Comparison of ENCODE assay signal across 13 cellular contexts in genomic region chr20:49690899-49691620, GRCh38. TPM values are rescaled to one million over a fixed set of nuclear protein-coding genes. Genes with fewer than 3 reads are reported as not detected.
DNase-seq lines count a peak whose midpoint lies in the region; ATAC-seq, FAIRE-seq and TF ChIP-seq lines count a peak whose summit lies in the region.
"Had no signal": no experiment of that assay in that cellular context is flagged by ENCODE, and none has a peak within 500 bp of the region (broad histone marks: within the 10 kb centered on the region; RNA-seq: fewer than 3 reads in every experiment).

No MANE protein-coding gene starts in this region.

- ATAC-seq in T-helper 17 cell = no peak
- peak; percentile 46 for ATAC-seq in foreskin keratinocyte
- no peak for ATAC-seq in GM18858 (IDR thresholded peaks at IDR 0.05; ENCODE audit: unreplicated experiment)
- ATAC-seq: stimulated activated naive CD8-positive, alpha-beta T cell treated with anti-CD3 and anti-CD28 coated beads, Interleukin-15, amount 100 ng/mL, for 72 hours had no signal

- no peak overlapping the region for H3K4me3 Mint-ChIP-seq in T-helper 17 cell
- H3K4me3 Mint-ChIP-seq in activated T-helper 2 cell treated with anti-CD3 and anti-CD28 coated beads, Interferon-gamma antibody, Interleukin-2, Interleukin-4, amounts not matched to agents 10 μg/mL and 5 μg/mL and 100 μg/mL, durations not matched to agents 14 hours and 24 hours and 36 hours (ENCODE audit: low read depth) = no peak overlapping the region
- H3K4me3 Mint-ChIP-seq: stimulated activated naive CD8-positive, alpha-beta T cell treated with anti-CD3 and anti-CD28 coated beads, Interleukin-15, amount 100 ng/mL, for 72 hours had no signal

- H3K4me1 Mint-ChIP-seq in T-helper 17 cell = peaks cover 28% of the 10 kb centered on the region
- H3K4me1 Mint-ChIP-seq in activated T-helper 2 cell treated with anti-CD3 and anti-CD28 coated beads, Interferon-gamma antibody, Interleukin-2, Interleukin-4, amounts not matched to agents 10 μg/mL and 5 μg/mL and 100 μg/mL, durations not matched to agents 14 hours and 24 hours and 36 hours (ENCODE audit: low read depth) = peaks cover 48% of the 10 kb centered on the region

- POLR2A ChIA-PET in HEK293T (lab: Yijun Ruan, JAX) = interaction anchor here (1.2 kb wide), 1 partner anchor 11 kb away, joined by 3 read pairs; no protein-coding TSS in a partner anchor

- no peaks in the 10 kb centered on the region for H3K9me3 ChIP-seq in T-helper 17 cell (ENCODE audit: control insufficient read depth, low read length, poor library complexity, severe bottlenecking)

- DNase-seq in HEK293T (ENCODE audit: extremely low spot score) = no peak
- no peak for DNase-seq in T-helper 17 cell
- peak in 1 of 2 donors; percentile 50 for DNase-seq in foreskin keratinocyte
- DNase-seq in pulmonary artery endothelial cell (ENCODE audit: low read depth, low spot score) = peak; percentile 64
- no peak for DNase-seq in H54 (ENCODE audit: insufficient read length, low spot score)
- no peak for DNase-seq in activated T-helper 2 cell treated with anti-CD3 and anti-CD28 coated beads, Interferon-gamma antibody, Interleukin-2, Interleukin-4, amounts not matched to agents 10 μg/mL and 5 μg/mL and 100 μg/mL, durations not matched to agents 14 hours and 24 hours and 36 hours (ENCODE audit: low spot score)
- DNase-seq in activated effector memory CD4-positive, alpha-beta T cell treated with Interleukin-2 at 50 U/mL for 16 hours = no peak
- DNase-seq: cortex of kidney; NCI-H146; stimulated activated CD4-positive, alpha-beta T cell treated with anti-CD3 and anti-CD28 coated beads, Interleukin-12 subunit alpha, Interleukin-12 subunit beta, amount 100 ng/mL, for 4 hours; stimulated activated naive CD8-positive, alpha-beta T cell treated with anti-CD3 and anti-CD28 coated beads, Interleukin-15, amount 100 ng/mL, for 72 hours; SW 1271 had no signal

- no peaks in the 10 kb centered on the region for H3K27me3 ChIP-seq in foreskin keratinocyte

- no peaks in the 10 kb centered on the region for H3K9me3 Mint-ChIP-seq in activated T-helper 2 cell treated with anti-CD3 and anti-CD28 coated beads, Interferon-gamma antibody, Interleukin-2, Interleukin-4, amounts not matched to agents 10 μg/mL and 5 μg/mL and 100 μg/mL, durations not matched to agents 14 hours and 24 hours and 36 hours
- H3K9me3 Mint-ChIP-seq: stimulated activated naive CD8-positive, alpha-beta T cell treated with anti-CD3 and anti-CD28 coated beads, Interleukin-15, amount 100 ng/mL, for 72 hours had no signal

- H3K4me1 ChIP-seq in foreskin keratinocyte = peaks cover 35% of the 10 kb centered on the region

- CTCF ChIA-PET in HEK293T (lab: Yijun Ruan, JAX) = interaction anchor here (0.5 kb wide), 1 partner anchor 18 kb away, joined by 3 read pairs; no protein-coding TSS in a partner anchor

- peak overlapping the region; percentile 3 for H3K27ac Mint-ChIP-seq in T-helper 17 cell
- H3K27ac Mint-ChIP-seq in activated T-helper 2 cell treated with anti-CD3 and anti-CD28 coated beads, Interferon-gamma antibody, Interleukin-2, Interleukin-4, amounts not matched to agents 10 μg/mL and 5 μg/mL and 100 μg/mL, durations not matched to agents 14 hours and 24 hours and 36 hours = no peak overlapping the region

- H3K36me3 Mint-ChIP-seq in T-helper 17 cell (ENCODE audit: low read depth) = no peaks in the 10 kb centered on the region
- H3K36me3 Mint-ChIP-seq in activated T-helper 2 cell treated with anti-CD3 and anti-CD28 coated beads, Interferon-gamma antibody, Interleukin-2, Interleukin-4, amounts not matched to agents 10 μg/mL and 5 μg/mL and 100 μg/mL, durations not matched to agents 14 hours and 24 hours and 36 hours (ENCODE audit: low read depth) = peaks cover 8% of the 10 kb centered on the region

- intact Hi-C loops in activated T-helper 2 cell treated with anti-CD3 and anti-CD28 coated beads, Interferon-gamma antibody, Interleukin-2, Interleukin-4, amounts not matched to agents 10 μg/mL and 5 μg/mL and 100 μg/mL, durations not matched to agents 14 hours and 24 hours and 36 hours (cut with micrococcal nuclease) = no loop called here

- TF ChIP-seq POLR2A in H54 (IDR thresholded peaks at IDR 0.05; ENCODE audit: low read depth, low read length) = no peak

- no peaks in the 10 kb centered on the region for H3K27me3 Mint-ChIP-seq in T-helper 17 cell
- no peaks in the 10 kb centered on the region for H3K27me3 Mint-ChIP-seq in activated T-helper 2 cell treated with anti-CD3 and anti-CD28 coated beads, Interferon-gamma antibody, Interleukin-2, Interleukin-4, amounts not matched to agents 10 μg/mL and 5 μg/mL and 100 μg/mL, durations not matched to agents 14 hours and 24 hours and 36 hours (ENCODE audit: low read depth)
- H3K27me3 Mint-ChIP-seq: stimulated activated naive CD8-positive, alpha-beta T cell treated with anti-CD3 and anti-CD28 coated beads, Interleukin-15, amount 100 ng/mL, for 72 hours had no signal

- TF ChIP-seq CTCF in foreskin keratinocyte (conservative IDR thresholded peaks at IDR 0.05) = no peak

- no peak for FAIRE-seq in H54 (lab: Jason Lieb, UNC)

- H3K27ac ChIP-seq in foreskin keratinocyte = no peak overlapping the region

TF ChIP-seq in HEK293T, 16 proteins besides CTCF, POLR2A, EP300 and RAD21:
- TF ChIP-seq TARDBP (IDR thresholded peaks at IDR 0.05) (no peak), ZNF384 (IDR thresholded peaks at IDR 0.05) (no peak), PKNOX1 (IDR thresholded peaks at IDR 0.05) (peak; percentile 77)

RNA-seq across cellular contexts. Expression of gene B4GALT5, which starts 22.6 kb away (rescaled TPM):
- total RNA-seq in T-helper 17 cell (10 to 100 TPM; 17.3 to 19.0 TPM), foreskin keratinocyte (24.5 and 25.0 TPM in 2 replicates), pulmonary artery endothelial cell (55.8 and 75.4 TPM in 2 replicates)
- 8.5 and 10.6 TPM in 2 replicates for polyA plus RNA-seq in foreskin keratinocyte
- 39.4 TPM in 2 replicates for total RNA-seq in activated T-helper 2 cell treated with anti-CD3 and anti-CD28 coated beads, Interferon-gamma antibody, Interleukin-2, Interleukin-4, amounts not matched to agents 10 μg/mL and 5 μg/mL and 100 μg/mL, durations not matched to agents 14 hours and 24 hours and 36 hours
